Comparison of ENCODE assay signal across 27 cellular contexts in the genomic region with DNA sequence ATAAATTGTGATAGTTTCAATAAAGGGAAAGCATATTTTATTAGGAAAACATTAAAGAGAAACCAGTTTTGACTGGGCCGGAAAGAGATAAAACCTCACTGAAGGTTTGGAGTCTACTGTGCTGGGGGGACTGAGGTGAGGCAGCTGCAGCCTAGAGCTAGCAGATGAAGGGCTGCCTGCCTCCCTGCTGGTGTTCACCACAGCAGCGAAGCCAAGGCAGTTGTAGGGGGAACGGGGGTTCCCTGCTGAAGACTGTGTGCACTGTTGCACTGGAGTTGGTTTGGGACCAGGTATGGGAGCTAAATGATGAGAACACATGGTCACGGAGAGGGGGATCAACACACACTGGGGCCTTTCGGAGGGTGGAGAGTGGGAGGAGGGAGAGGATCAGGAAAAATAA.
"Had no signal": no experiment of that assay in that cellular context is flagged by ENCODE, and none has a peak within 500 bp of the region (broad histone marks: within the 10 kb centered on the region; RNA-seq: fewer than 3 reads in every experiment).

No MANE protein-coding gene starts in this region.

- H3K9me3 ChIP-seq: Peyer's patch, SJCRH30, SK-N-SH had no signal

- H3K4me3 ChIP-seq: cardiac muscle cell, MG63, Peyer's patch, SJCRH30 had no signal

- H3K4me1 Mint-ChIP-seq: activated naive CD4-positive, alpha-beta T cell treated with anti-CD3 and anti-CD28 coated beads, Interleukin-2, amount 10 ng/mL, durations not matched to agents 7 days and 5 days; activated naive CD8-positive, alpha-beta T cell treated with anti-CD3 and anti-CD28 coated beads for 36 hours had no signal

- H3K9me3 Mint-ChIP-seq: activated naive CD4-positive, alpha-beta T cell treated with anti-CD3 and anti-CD28 coated beads, Interleukin-2, amount 10 ng/mL, durations not matched to agents 7 days and 5 days; activated naive CD8-positive, alpha-beta T cell treated with anti-CD3 and anti-CD28 coated beads for 36 hours; activated T-cell treated with anti-CD3 and anti-CD28 coated beads, Interleukin-2, amount 50 U/mL, for 4 hours had no signal

- H3K27me3 Mint-ChIP-seq: activated naive CD4-positive, alpha-beta T cell treated with anti-CD3 and anti-CD28 coated beads, Interleukin-2, amount 10 ng/mL, durations not matched to agents 7 days and 5 days; activated naive CD8-positive, alpha-beta T cell treated with anti-CD3 and anti-CD28 coated beads for 36 hours had no signal

- H3K36me3 Mint-ChIP-seq: activated naive CD4-positive, alpha-beta T cell treated with anti-CD3 and anti-CD28 coated beads, Interleukin-2, amount 10 ng/mL, durations not matched to agents 7 days and 5 days; activated naive CD8-positive, alpha-beta T cell treated with anti-CD3 and anti-CD28 coated beads for 36 hours had no signal

- H3K36me3 ChIP-seq: brain microvascular endothelial cell, cardiac muscle cell, Peyer's patch, SJCRH30 had no signal

- H3K4me2 ChIP-seq: KMS-11, SK-N-SH had no signal

- H3K4me1 ChIP-seq: Peyer's patch had no signal

- H3K27me3 ChIP-seq: brain microvascular endothelial cell, cardiac muscle cell, MG63, Peyer's patch, SJCRH30 had no signal

- H3K27ac ChIP-seq: brain microvascular endothelial cell, cardiac muscle cell, KMS-11, Peyer's patch, RWPE1, SJCRH30 had no signal

- H3K9ac ChIP-seq: KMS-11, SK-N-SH had no signal

- H3K27ac Mint-ChIP-seq: activated CD8-positive, alpha-beta T cell treated with anti-CD3 and anti-CD28 coated beads, Interleukin-2, amount 10 ng/mL, durations not matched to agents 7 days and 5 days; activated naive CD4-positive, alpha-beta T cell treated with anti-CD3 and anti-CD28 coated beads, Interleukin-2, amount 10 ng/mL, durations not matched to agents 7 days and 5 days; activated naive CD8-positive, alpha-beta T cell treated with anti-CD3 and anti-CD28 coated beads for 36 hours had no signal

- H3K4me3 Mint-ChIP-seq: activated CD8-positive, alpha-beta T cell treated with anti-CD3 and anti-CD28 coated beads, Interleukin-2, amount 10 ng/mL, durations not matched to agents 7 days and 5 days; activated naive CD4-positive, alpha-beta T cell treated with anti-CD3 and anti-CD28 coated beads, Interleukin-2, amount 10 ng/mL, durations not matched to agents 7 days and 5 days; activated naive CD8-positive, alpha-beta T cell treated with anti-CD3 and anti-CD28 coated beads for 36 hours; activated T-cell treated with anti-CD3 and anti-CD28 coated beads, Interleukin-2, amount 50 U/mL, for 4 hours had no signal

- DNase-seq: activated CD4-positive, alpha-beta T cell treated with anti-CD3 and anti-CD28 coated beads for 48 hours; activated CD4-positive, alpha-beta T cell treated with anti-CD3 and anti-CD28 coated beads, Interleukin-2, amount 50 U/mL, for 4 hours; activated CD4-positive, CD25-positive, alpha-beta regulatory T cell treated with anti-CD3 and anti-CD28 coated beads, Interleukin-2, amount 50 U/mL, for 72 hours; activated CD8-positive, alpha-beta T cell treated with anti-CD3 and anti-CD28 coated beads, Interleukin-2, amount 10 ng/mL, durations not matched to agents 7 days and 5 days; activated effector memory CD4-positive, alpha-beta T cell treated with anti-CD3 and anti-CD28 coated beads, Interleukin-2, amount 50 U/mL, for 16 hours; activated naive CD4-positive, alpha-beta T cell treated with anti-CD3 and anti-CD28 coated beads, Interleukin-2, amount 10 ng/mL, durations not matched to agents 7 days and 5 days; activated naive CD8-positive, alpha-beta T cell treated with anti-CD3 and anti-CD28 coated beads for 36 hours; activated T-cell treated with anti-CD3 and anti-CD28 coated beads, Interleukin-2, amount 50 U/mL, for 4 hours; brain microvascular endothelial cell; MG63; MV-4-11; NCI-H1092 treated with DMSO at 0.1 percent for 48 hours; NCI-H1417 treated with DMSO at 0.1 percent for 48 hours; NCI-H1694 treated with DMSO at 0.1 percent for 48 hours; NCI-H2029 treated with DMSO at 0.1 percent for 48 hours; NCI-H345; NCI-H510A; NCI-H526 treated with DMSO at 0.1 percent for 48 hours; NK-92 treated with Interleukin-12 subunit alpha and Interleukin-12 subunit beta, amount 100 ng/mL, for 24 hours; Peyer's patch; Right ventricle myocardium superior; SJCRH30; SK-N-SH; SW 1271 had no signal
